Comparison of ENCODE assay signal across 1 cellular context in the genomic region with DNA sequence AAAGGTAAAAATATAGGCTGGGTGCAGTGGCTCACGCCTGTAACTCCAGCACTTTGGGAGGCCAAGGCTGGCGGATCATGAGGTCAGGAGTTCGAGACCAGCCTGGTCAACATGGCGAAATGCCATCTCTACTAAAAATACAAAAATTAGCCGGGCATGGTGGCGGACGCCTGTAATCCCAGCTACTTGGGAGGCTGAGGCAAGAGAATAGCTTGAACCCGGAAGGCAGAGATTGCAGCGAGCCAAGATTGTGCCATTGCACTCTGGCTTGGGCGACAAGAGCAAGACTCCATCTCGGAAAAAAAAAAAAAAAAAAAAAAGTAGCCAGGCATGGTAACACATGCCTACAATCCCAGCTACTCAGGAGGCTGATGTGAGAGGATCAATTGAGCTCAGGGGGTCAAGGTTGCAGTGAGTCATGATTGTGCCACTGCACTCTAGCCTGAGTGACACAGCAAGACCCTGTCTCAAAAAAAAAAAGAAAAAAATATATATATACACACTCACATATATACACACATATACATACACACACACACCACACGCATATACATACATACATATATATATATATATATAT.
DNase-seq lines count a peak whose midpoint lies in the region; ATAC-seq, FAIRE-seq and TF ChIP-seq lines count a peak whose summit lies in the region.
"Not testable (repeated sequence)": the region's sequence is repeated elsewhere in the genome, so short reads cannot be mapped to it uniquely, and the experiment has no call there.

No MANE protein-coding gene starts in this region.

- H3K27me3 ChIP-seq in HepG2 (ENCODE audit: control insufficient read depth in 1 of 2, insufficient read depth in 2 of 2, low read length in 2 of 2), result not testable (repeated sequence)

- not testable (repeated sequence) for H3K4me3 ChIP-seq in HepG2 (replicated peaks in 1 of 3; ENCODE audit: insufficient read depth in 1 of 3, low read depth in 2 of 3, low read length in 3 of 3)

- H2AFZ ChIP-seq in HepG2 (ENCODE audit: low read length), result not testable (repeated sequence)

- TF ChIP-seq POLR2A in HepG2 (IDR thresholded peaks at IDR 0.05; ENCODE audit: insufficient read depth in 1 of 2, low read depth in 2 of 2, low read length in 2 of 2), result not testable (repeated sequence)

- TF ChIP-seq EP300 in HepG2 (IDR thresholded peaks at IDR 0.05; ENCODE audit: low read depth in 2 of 2, low read length in 2 of 2), result peak; percentile 44 to 56; a peak in 2 of 4 replicates
- TF ChIP-seq EP300 in HepG2 (CRISPR knock-in tag; IDR thresholded peaks at IDR 0.05; ENCODE audit: borderline replicate concordance), result not testable (repeated sequence)

- not testable (repeated sequence) for H3K9ac ChIP-seq in HepG2 (ENCODE audit: insufficient read depth, low read depth, low read length)

- intact Hi-C loops in HepG2 (cut with micrococcal nuclease; ENCODE audit: unreplicated experiment), result not testable (repeated sequence)

- ATAC-seq in HepG2, result peak; percentile 87

- POLR2A ChIA-PET in HepG2 (lab: Yijun Ruan, JAX), result interaction anchor here (0.7 kb wide), 1 partner anchor 235 kb away, joined by 3 read pairs; no protein-coding TSS in a partner anchor

- H3K9me3 ChIP-seq in HepG2 (ENCODE audit: low read length), result not testable (repeated sequence)

- H3K79me2 ChIP-seq in HepG2 (ENCODE audit: insufficient read depth, low read length), result not testable (repeated sequence)

- CTCF ChIA-PET in HepG2 (lab: Yijun Ruan, JAX; ENCODE audit: low intra/inter-chr PET ratio, low total read pairs), result not testable (repeated sequence)

- H3K4me2 ChIP-seq in HepG2 (ENCODE audit: low read depth, low read length), result not testable (repeated sequence)

- in situ Hi-C loops in HepG2 (cut with HindIII; ENCODE audit: extremely low pct_ligation_motif_present, low pct_unique_long_range_greater_than_20kb), result not testable (repeated sequence)

- FAIRE-seq in HepG2 (lab: Jason Lieb, UNC), result not testable (repeated sequence)

- not testable (repeated sequence) for TF ChIP-seq CTCF in HepG2 (CRISPR knock-in tag; IDR thresholded peaks at IDR 0.05)

- peak; percentile 85 for DNase-seq in HepG2 (ENCODE audit: low spot score)

- peak overlapping the region; percentile 66 for H3K27ac ChIP-seq in HepG2 (ENCODE audit: extremely low read length, insufficient read depth, low read length)

- not testable (repeated sequence) for BruUV-seq in HepG2 (replicated peaks; lab: Mats Ljungman, UMichigan)

- not testable (repeated sequence) for H3K36me3 ChIP-seq in HepG2 (replicated peaks in 1 of 2; ENCODE audit: control insufficient read depth in 1 of 2, insufficient read depth in 2 of 2, low read length in 2 of 2)

- peaks cover 26% of the 10 kb centered on the region for H3K4me1 ChIP-seq in HepG2 (ENCODE audit: insufficient read depth, low read length)

- WGBS in HepG2 (ENCODE audit: low lambda C conversion rate), result 82% methylated on average over 12 of the region's 12 CpGs

- TF ChIP-seq RAD21 in HepG2 (CRISPR knock-in tag; IDR thresholded peaks at IDR 0.05), result not testable (repeated sequence)

- H4K20me1 ChIP-seq in HepG2 (ENCODE audit: insufficient read depth, low read length), result not testable (repeated sequence)

TF ChIP-seq in HepG2, 621 proteins besides CTCF, POLR2A, EP300 and RAD21 (continues in another document):
- TF ChIP-seq NR2F6 (IDR thresholded peaks at IDR 0.05) (peak; percentile 68), NR2F6 (CRISPR knock-in tag; IDR thresholded peaks at IDR 0.05) (peak; percentile 87), DPF2 (CRISPR knock-in tag; IDR thresholded peaks at IDR 0.05; ENCODE audit: borderline replicate concordance, low read depth) (peak; percentile 54; the same call in 1 of the 2 replicates), ARID5B (CRISPR knock-in tag; IDR thresholded peaks at IDR 0.05) (peak; percentile 57), WIZ (CRISPR knock-in tag; IDR thresholded peaks at IDR 0.05) (0 out of 2 replicates have a peak, but pooled peaks have one; percentile 34), NR2F2 (IDR thresholded peaks at IDR 0.05; ENCODE audit: borderline replicate concordance, low read depth) (peak; percentile 52; the same call in 1 of the 2 replicates), CEBPB (IDR thresholded peaks at IDR 0.05; ENCODE audit: borderline replicate concordance, low read depth, low read length) (peak; percentile 17; the same call in 1 of the 2 replicates), ZMYM4 (CRISPR knock-in tag; IDR thresholded peaks at IDR 0.05) (peak; percentile 88), SALL1 (CRISPR knock-in tag; IDR thresholded peaks at IDR 0.05) (peak; percentile 47; the same call in 1 of the 2 replicates), HDAC1 (CRISPR knock-in tag; IDR thresholded peaks at IDR 0.05) (0 out of 2 replicates have a peak, but pooled peaks have one; percentile 34), YEATS4 (CRISPR knock-in tag; IDR thresholded peaks at IDR 0.05; ENCODE audit: borderline replicate concordance) (0 out of 2 replicates have a peak, but pooled peaks have one; percentile 27), CREB1 (IDR thresholded peaks at IDR 0.05) (peak; percentile 17; the same call in 1 of the 2 replicates), CREB1 (CRISPR knock-in tag; IDR thresholded peaks at IDR 0.05) (peak; percentile 4; the same call in 1 of the 2 replicates), ZMYM2 (CRISPR knock-in tag; IDR thresholded peaks at IDR 0.05) (peak; percentile 51), SMARCE1 (IDR thresholded peaks at IDR 0.05; ENCODE audit: borderline replicate concordance) (peak; percentile 82; the same call in 1 of the 2 replicates), RARA (CRISPR knock-in tag; IDR thresholded peaks at IDR 0.05) (peak; percentile 66), FOSL1 (CRISPR knock-in tag; IDR thresholded peaks at IDR 0.05; ENCODE audit: borderline replicate concordance) (peak; percentile 71; the same call in 1 of the 2 replicates), ONECUT2 (CRISPR knock-in tag; IDR thresholded peaks at IDR 0.05) (peak; percentile 65; the same call in 1 of the 2 replicates), POGZ (CRISPR knock-in tag; IDR thresholded peaks at IDR 0.05) (peak; percentile 91)
- TF ChIP-seq, protein P1, sequence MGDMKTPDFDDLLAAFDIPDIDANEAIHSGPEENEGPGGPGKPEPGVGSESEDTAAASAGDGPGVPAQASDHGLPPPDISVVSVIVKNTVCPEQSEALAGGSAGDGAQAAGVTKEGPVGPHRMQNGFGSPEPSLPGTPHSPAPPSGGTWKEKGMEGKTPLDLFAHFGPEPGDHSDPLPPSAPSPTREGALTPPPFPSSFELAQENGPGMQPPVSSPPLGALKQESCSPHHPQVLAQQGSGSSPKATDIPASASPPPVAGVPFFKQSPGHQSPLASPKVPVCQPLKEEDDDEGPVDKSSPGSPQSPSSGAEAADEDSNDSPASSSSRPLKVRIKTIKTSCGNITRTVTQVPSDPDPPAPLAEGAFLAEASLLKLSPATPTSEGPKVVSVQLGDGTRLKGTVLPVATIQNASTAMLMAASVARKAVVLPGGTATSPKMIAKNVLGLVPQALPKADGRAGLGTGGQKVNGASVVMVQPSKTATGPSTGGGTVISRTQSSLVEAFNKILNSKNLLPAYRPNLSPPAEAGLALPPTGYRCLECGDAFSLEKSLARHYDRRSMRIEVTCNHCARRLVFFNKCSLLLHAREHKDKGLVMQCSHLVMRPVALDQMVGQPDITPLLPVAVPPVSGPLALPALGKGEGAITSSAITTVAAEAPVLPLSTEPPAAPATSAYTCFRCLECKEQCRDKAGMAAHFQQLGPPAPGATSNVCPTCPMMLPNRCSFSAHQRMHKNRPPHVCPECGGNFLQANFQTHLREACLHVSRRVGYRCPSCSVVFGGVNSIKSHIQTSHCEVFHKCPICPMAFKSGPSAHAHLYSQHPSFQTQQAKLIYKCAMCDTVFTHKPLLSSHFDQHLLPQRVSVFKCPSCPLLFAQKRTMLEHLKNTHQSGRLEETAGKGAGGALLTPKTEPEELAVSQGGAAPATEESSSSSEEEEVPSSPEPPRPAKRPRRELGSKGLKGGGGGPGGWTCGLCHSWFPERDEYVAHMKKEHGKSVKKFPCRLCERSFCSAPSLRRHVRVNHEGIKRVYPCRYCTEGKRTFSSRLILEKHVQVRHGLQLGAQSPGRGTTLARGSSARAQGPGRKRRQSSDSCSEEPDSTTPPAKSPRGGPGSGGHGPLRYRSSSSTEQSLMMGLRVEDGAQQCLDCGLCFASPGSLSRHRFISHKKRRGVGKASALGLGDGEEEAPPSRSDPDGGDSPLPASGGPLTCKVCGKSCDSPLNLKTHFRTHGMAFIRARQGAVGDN (CRISPR knock-in tag; IDR thresholded peaks at IDR 0.05), result peak; percentile 22; the same call in 1 of the 2 replicates
- TF ChIP-seq, protein P2, sequence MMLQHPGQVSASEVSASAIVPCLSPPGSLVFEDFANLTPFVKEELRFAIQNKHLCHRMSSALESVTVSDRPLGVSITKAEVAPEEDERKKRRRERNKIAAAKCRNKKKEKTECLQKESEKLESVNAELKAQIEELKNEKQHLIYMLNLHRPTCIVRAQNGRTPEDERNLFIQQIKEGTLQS (CRISPR knock-in tag; IDR thresholded peaks at IDR 0.05), result peak; percentile 84
